27 cellular contexts compared by ENCODE assay signal in genomic region chr6:72946766-72947165, GRCh38.
DNase-seq lines count a peak whose midpoint lies in the region; ATAC-seq, FAIRE-seq and TF ChIP-seq lines count a peak whose summit lies in the region.
"Had no signal": no experiment of that assay in that cellular context is flagged by ENCODE, and none has a peak within 500 bp of the region (broad histone marks: within the 10 kb centered on the region; RNA-seq: fewer than 3 reads in every experiment).

No MANE protein-coding gene starts in this region.

- no peak overlapping the region for H3K4me3 Mint-ChIP-seq in activated naive CD8-positive, alpha-beta T cell treated with anti-CD3 and anti-CD28 coated beads, Interleukin-2, amount 50 U/mL, for 24 hours
- H3K4me3 Mint-ChIP-seq: activated CD8-positive, alpha-beta T cell treated with anti-CD3 and anti-CD28 coated beads, Interleukin-2, amount 10 ng/mL, durations not matched to agents 7 days and 5 days; endodermal cell; neural progenitor cell; stimulated activated memory B cell treated with anti-CD40 and anti-IgM and Interleukin-4, amounts not matched to agents 10 μg/mL and 1 μg/mL and 100 μg/mL, for 72 hours had no signal

- no peak overlapping the region for H3K27ac Mint-ChIP-seq in activated naive CD8-positive, alpha-beta T cell treated with anti-CD3 and anti-CD28 coated beads, Interleukin-2, amount 50 U/mL, for 24 hours
- H3K27ac Mint-ChIP-seq: activated CD8-positive, alpha-beta T cell treated with anti-CD3 and anti-CD28 coated beads, Interleukin-2, amount 10 ng/mL, durations not matched to agents 7 days and 5 days; endodermal cell; neural progenitor cell; stimulated activated memory B cell treated with anti-CD40 and anti-IgM and Interleukin-4, amounts not matched to agents 10 μg/mL and 1 μg/mL and 100 μg/mL, for 72 hours had no signal

- TF ChIP-seq EP300 in HepG2 (IDR thresholded peaks at IDR 0.05; ENCODE audit: low read depth in 2 of 2, low read length in 2 of 2): no peak
- no peak for TF ChIP-seq EP300 in HepG2 (CRISPR knock-in tag; IDR thresholded peaks at IDR 0.05; ENCODE audit: borderline replicate concordance)
- no peak for TF ChIP-seq EP300 in K562 (IDR thresholded peaks at IDR 0.05; ENCODE audit: low read length)

- H3K9me3 ChIP-seq in HepG2 (ENCODE audit: low read length): no peaks in the 10 kb centered on the region
- H3K9me3 ChIP-seq in right lobe of liver: no peaks in the 10 kb centered on the region
- no peaks in the 10 kb centered on the region for H3K9me3 ChIP-seq in K562 (replicated peaks; ENCODE audit: control insufficient read depth, insufficient read depth, low read depth, low read length)
- H3K9me3 ChIP-seq in tibial artery: no peaks in the 10 kb centered on the region
- H3K9me3 ChIP-seq: BE2C, heart right ventricle had no signal

- TF ChIP-seq RAD21 in HepG2 (CRISPR knock-in tag; IDR thresholded peaks at IDR 0.05) (no peak), K562 (CRISPR knock-in tag; conservative IDR thresholded peaks at IDR 0.05 in 1 of 2, IDR thresholded peaks at IDR 0.05 in 1 of 2) (no peak)

- BruUV-seq in HepG2 (replicated peaks; lab: Mats Ljungman, UMichigan) (no TSS peak), K562 (replicated peaks; lab: Mats Ljungman, UMichigan) (no TSS peak)

- no peaks in the 10 kb centered on the region for H3K9me3 Mint-ChIP-seq in activated naive CD8-positive, alpha-beta T cell treated with anti-CD3 and anti-CD28 coated beads, Interleukin-2, amount 50 U/mL, for 24 hours
- H3K9me3 Mint-ChIP-seq: endodermal cell; neural progenitor cell; stimulated activated memory B cell treated with anti-CD40 and anti-IgM and Interleukin-4, amounts not matched to agents 10 μg/mL and 1 μg/mL and 100 μg/mL, for 72 hours had no signal

- TF ChIP-seq CTCF in HepG2 (CRISPR knock-in tag; IDR thresholded peaks at IDR 0.05) (no peak), right lobe of liver (IDR thresholded peaks at IDR 0.05) (no peak), K562 (IDR thresholded peaks at IDR 0.05 in 2 of 3, conservative IDR thresholded peaks at IDR 0.05 in 1 of 3; ENCODE audit: insufficient read depth in 2 of 3, low read depth in 1 of 3, low read length in 3 of 3) (no peak), fibroblast of villous mesenchyme (IDR thresholded peaks at IDR 0.05; ENCODE audit: insufficient read depth, low read depth, low read length) (no peak), tibial artery (IDR thresholded peaks at IDR 0.05) (no peak)

- H3K9me1 ChIP-seq in K562 (ENCODE audit: control insufficient read depth, insufficient read depth, low read length): no peaks in the 10 kb centered on the region

- no peaks in the 10 kb centered on the region for H3K79me2 ChIP-seq in HepG2 (ENCODE audit: insufficient read depth, low read length)
- H3K79me2 ChIP-seq in K562 (ENCODE audit: control insufficient read depth, insufficient read depth, low read length): no peaks in the 10 kb centered on the region

- intact Hi-C loops in HepG2 (cut with micrococcal nuclease; ENCODE audit: unreplicated experiment) (no loop called here), right lobe of liver (cut with DNase I) (no loop called here), K562 (cut with micrococcal nuclease) (no loop called here), tibial artery (cut with DNase I; ENCODE audit: low total_unique reads) (no loop called here)

- H3K36me3 Mint-ChIP-seq in activated naive CD8-positive, alpha-beta T cell treated with anti-CD3 and anti-CD28 coated beads, Interleukin-2, amount 50 U/mL, for 24 hours (ENCODE audit: low read depth): no peaks in the 10 kb centered on the region
- H3K36me3 Mint-ChIP-seq: neural progenitor cell; stimulated activated memory B cell treated with anti-CD40 and anti-IgM and Interleukin-4, amounts not matched to agents 10 μg/mL and 1 μg/mL and 100 μg/mL, for 72 hours had no signal

- peak; percentile 3 for DNase-seq in HepG2 (ENCODE audit: low spot score)
- DNase-seq in right lobe of liver: no peak
- DNase-seq in K562 (ENCODE audit: extremely low read depth in 1 of 4, low spot score in 3 of 4): no peak
- peak; percentile 89 for DNase-seq in fibroblast of villous mesenchyme (ENCODE audit: low read depth)
- DNase-seq in tibial artery: no peak
- DNase-seq in GF-D8 (lab: John Stamatoyannopoulos, UW): no peak
- no peak for DNase-seq in activated naive CD8-positive, alpha-beta T cell treated with anti-CD3 and anti-CD28 coated beads, Interleukin-2, amount 50 U/mL, for 24 hours
- DNase-seq: activated CD8-positive, alpha-beta T cell treated with anti-CD3 and anti-CD28 coated beads, Interleukin-2, amount 10 ng/mL, durations not matched to agents 7 days and 5 days; activated effector memory CD4-positive, alpha-beta T cell treated with anti-CD3 and anti-CD28 coated beads, Interleukin-2, amount 50 U/mL, for 16 hours; activated T-cell treated with anti-CD3 and anti-CD28 coated beads for 4 hours; BE2C; cortex of kidney; DMS53; endodermal cell; heart right ventricle; left cardiac atrium; NCI-H1436; NCI-H2107; NCI-H510A treated with DMSO at 0.1 percent for 48 hours; PC-9; SIG-M5; stimulated activated CD4-positive, alpha-beta T cell treated with anti-CD3 and anti-CD28 coated beads, Interleukin-1b, Interleukin-23, amount 100 ng/mL, for 48 hours had no signal

- TF ChIP-seq POLR2A in HepG2 (IDR thresholded peaks at IDR 0.05; ENCODE audit: insufficient read depth in 1 of 2, low read depth in 2 of 2, low read length in 2 of 2) (no peak), right lobe of liver (IDR thresholded peaks at IDR 0.05) (no peak), K562 (conservative IDR thresholded peaks at IDR 0.05) (no peak)

- no peak overlapping the region for H3K4me2 ChIP-seq in HepG2 (ENCODE audit: low read depth, low read length)
- H3K4me2 ChIP-seq in K562 (ENCODE audit: insufficient read depth, low read length): no peak overlapping the region
- H3K4me2 ChIP-seq: neural progenitor cell, PC-9 had no signal

- POLR2A ChIA-PET in HepG2 (lab: Yijun Ruan, JAX) (no interaction called here), K562 (lab: Yijun Ruan, JAX) (no interaction called here)

- H3K4me1 Mint-ChIP-seq in activated naive CD8-positive, alpha-beta T cell treated with anti-CD3 and anti-CD28 coated beads, Interleukin-2, amount 50 U/mL, for 24 hours: peaks cover 12% of the 10 kb centered on the region
- H3K4me1 Mint-ChIP-seq: neural progenitor cell; stimulated activated memory B cell treated with anti-CD40 and anti-IgM and Interleukin-4, amounts not matched to agents 10 μg/mL and 1 μg/mL and 100 μg/mL, for 72 hours had no signal

- H3K36me3 ChIP-seq in HepG2 (replicated peaks in 1 of 2; ENCODE audit: control insufficient read depth in 1 of 2, insufficient read depth in 2 of 2, low read length in 2 of 2) (no peaks in the 10 kb centered on the region), right lobe of liver (no peaks in the 10 kb centered on the region), K562 (ENCODE audit: control insufficient read depth, insufficient read depth, low read length) (no peaks in the 10 kb centered on the region), tibial artery (no peaks in the 10 kb centered on the region)
- H3K36me3 ChIP-seq: BE2C, heart right ventricle, neural progenitor cell had no signal

- H4K20me1 ChIP-seq in HepG2 (ENCODE audit: insufficient read depth, low read length): no peaks in the 10 kb centered on the region
- no peaks in the 10 kb centered on the region for H4K20me1 ChIP-seq in K562 (replicated peaks; ENCODE audit: control insufficient read depth, insufficient read depth, low read length)

- H3K4me3 ChIP-seq in HepG2 (replicated peaks in 1 of 3; ENCODE audit: insufficient read depth in 1 of 3, low read depth in 2 of 3, low read length in 3 of 3) (no peak overlapping the region), right lobe of liver (no peak overlapping the region), K562 (no peak overlapping the region), fibroblast of villous mesenchyme (ENCODE audit: low read depth, low read length) (no peak overlapping the region), tibial artery (no peak overlapping the region)
- H3K4me3 ChIP-seq: heart right ventricle, neural progenitor cell, PC-9, skin epidermis had no signal

- H3K27me3 Mint-ChIP-seq in activated naive CD8-positive, alpha-beta T cell treated with anti-CD3 and anti-CD28 coated beads, Interleukin-2, amount 50 U/mL, for 24 hours: no peaks in the 10 kb centered on the region
- H3K27me3 Mint-ChIP-seq: stimulated activated memory B cell treated with anti-CD40 and anti-IgM and Interleukin-4, amounts not matched to agents 10 μg/mL and 1 μg/mL and 100 μg/mL, for 72 hours had no signal

- no peak overlapping the region for H3K9ac ChIP-seq in HepG2 (ENCODE audit: insufficient read depth, low read depth, low read length)
- H3K9ac ChIP-seq in K562 (ENCODE audit: insufficient read depth in 1 of 2, low read depth in 2 of 2, low read length in 2 of 2): no peak overlapping the region
- H3K9ac ChIP-seq: neural progenitor cell had no signal

- H3K4me1 ChIP-seq in HepG2 (ENCODE audit: insufficient read depth, low read length): no peaks in the 10 kb centered on the region
- no peaks in the 10 kb centered on the region for H3K4me1 ChIP-seq in right lobe of liver
- H3K4me1 ChIP-seq in K562 (replicated peaks in 1 of 2; ENCODE audit: control insufficient read depth in 2 of 2, insufficient read depth in 2 of 2, low read length in 2 of 2): no peaks in the 10 kb centered on the region
- H3K4me1 ChIP-seq in tibial artery: peaks cover 0 to 45% (median 14%) of the 10 kb centered on the region in 4 donors
- H3K4me1 ChIP-seq: BE2C, heart right ventricle, neural progenitor cell had no signal

- CTCF ChIA-PET in HepG2 (lab: Yijun Ruan, JAX; ENCODE audit: low intra/inter-chr PET ratio, low total read pairs) (no interaction called here), K562 (lab: Yijun Ruan, JAX; ENCODE audit: low intra/inter-chr PET ratio) (no interaction called here)

- in situ Hi-C loops in HepG2 (cut with HindIII; ENCODE audit: extremely low pct_ligation_motif_present, low pct_unique_long_range_greater_than_20kb) (no loop called here), K562 (cut with MboI) (no loop called here)

- 2% methylated on average over 2 of the region's 2 CpGs for WGBS in HepG2 (ENCODE audit: low lambda C conversion rate)
- WGBS in right lobe of liver (ENCODE audit: insufficient coverage, low coverage, low lambda C conversion rate, missing lambda C conversion rate): 42% methylated on average over 2 of the region's 2 CpGs
- WGBS in K562 (ENCODE audit: insufficient coverage, low coverage, missing lambda C conversion rate): 14% methylated on average over 2 of the region's 2 CpGs

- no peak overlapping the region for H3K27ac ChIP-seq in HepG2 (ENCODE audit: extremely low read length, insufficient read depth, low read length)
- no peak overlapping the region for H3K27ac ChIP-seq in right lobe of liver
- H3K27ac ChIP-seq in K562 (ENCODE audit: extremely low read depth, low read depth, low read length): no peak overlapping the region
- H3K27ac ChIP-seq in tibial artery: peak overlapping the region; percentile 51 to 64
- H3K27ac ChIP-seq: heart right ventricle, neural progenitor cell, PC-9, skin epidermis had no signal

- FAIRE-seq in HepG2 (lab: Jason Lieb, UNC): no peak
- FAIRE-seq in K562 (lab: Jason Lieb, UNC): no peak

- H2AFZ ChIP-seq in HepG2 (ENCODE audit: low read length) (no peak overlapping the region), K562 (ENCODE audit: low read depth, low read length) (no peak overlapping the region)
- H2AFZ ChIP-seq: neural progenitor cell, PC-9 had no signal

- ATAC-seq in HepG2: no peak
- no peak for ATAC-seq in right lobe of liver
- ATAC-seq in K562: no peak
- ATAC-seq in activated naive CD8-positive, alpha-beta T cell treated with anti-CD3 and anti-CD28 coated beads, Interleukin-2, amount 50 U/mL, for 24 hours: no peak
- no peak for ATAC-seq in GM18861 (IDR thresholded peaks at IDR 0.05; ENCODE audit: unreplicated experiment)
- ATAC-seq: activated CD8-positive, alpha-beta T cell treated with anti-CD3 and anti-CD28 coated beads, Interleukin-2, amount 10 ng/mL, durations not matched to agents 7 days and 5 days; HCT116; heart right ventricle; left cardiac atrium; stimulated activated memory B cell treated with anti-CD40 and anti-IgM and Interleukin-4, amounts not matched to agents 10 μg/mL and 1 μg/mL and 100 μg/mL, for 72 hours had no signal

- H3K27me3 ChIP-seq in HepG2 (ENCODE audit: control insufficient read depth in 1 of 2, insufficient read depth in 2 of 2, low read length in 2 of 2) (no peaks in the 10 kb centered on the region), right lobe of liver (no peaks in the 10 kb centered on the region), K562 (ENCODE audit: control insufficient read depth in 2 of 2, insufficient read depth in 2 of 2, low read length in 2 of 2) (no peaks in the 10 kb centered on the region), tibial artery (no peaks in the 10 kb centered on the region)
- H3K27me3 ChIP-seq: BE2C, heart right ventricle, neural progenitor cell had no signal

Comparison
In these comparisons a context has a peak if more than half of its experiments do, and no peak if none do; other contexts are left out.
1. DNase-seq: peak in HepG2 (single experiment) and fibroblast of villous mesenchyme (single experiment); none in right lobe of liver (0 of 3), K562 (0 of 4), tibial artery (0 of 2), GF-D8 (single experiment) and activated naive CD8-positive, alpha-beta T cell treated with anti-CD3 and anti-CD28 coated beads, Interleukin-2, amount 50 U/mL, for 24 hours (single experiment).
2. H3K27ac ChIP-seq: peak in tibial artery (2 of 2); none in HepG2 (single experiment), right lobe of liver (0 of 3) and K562 (single experiment).
3. Of the 241 proteins assayed by ChIP-seq in both HepG2 and K562: peak only in HepG2: none; only in K562: none; in both: CEBPB; in neither: 240.